ENCODE assay signal across 16 cellular contexts in genomic region chr16:55539488-55539887, GRCh38.
"Had no signal": no experiment of that assay in that cellular context is flagged by ENCODE, and none has a peak within 500 bp of the region (broad histone marks: within the 10 kb centered on the region; RNA-seq: fewer than 3 reads in every experiment).

No MANE protein-coding gene starts in this region.

- H3K4me1 ChIP-seq: upper lobe of left lung had no signal

- H3K9me3 Mint-ChIP-seq: activated naive CD8-positive, alpha-beta T cell treated with anti-CD3 and anti-CD28 coated beads for 36 hours; activated T-cell treated with anti-CD3 and anti-CD28 coated beads, Interleukin-2, amount 50 U/mL, for 4 hours; stimulated activated memory B cell treated with anti-CD40 and anti-IgM and Interleukin-4, amounts not matched to agents 10 μg/mL and 1 μg/mL and 100 μg/mL, for 72 hours had no signal

- DNase-seq: activated CD4-positive, alpha-beta T cell treated with anti-CD3 and anti-CD28 coated beads, Interleukin-2, amount 50 U/mL, for 48 hours; activated CD4-positive, CD25-positive, alpha-beta regulatory T cell treated with anti-CD3 and anti-CD28 coated beads, Interleukin-2, amount 50 U/mL, for 72 hours; activated CD8-positive, alpha-beta memory T cell treated with anti-CD3 and anti-CD28 coated beads, Interleukin-2, amount 10 ng/mL, durations not matched to agents 7 days and 5 days; activated gamma-delta T cell treated with Interleukin-2 at 50 U/mL for 16 hours; activated naive CD8-positive, alpha-beta T cell treated with anti-CD3 and anti-CD28 coated beads for 36 hours; activated T-cell treated with anti-CD3 and anti-CD28 coated beads, Interleukin-2, amount 50 U/mL, for 4 hours; aorta; foreskin keratinocyte; islet precursor cell; pancreas; small intestine; T-helper 2 cell; upper lobe of left lung had no signal

- H3K36me3 Mint-ChIP-seq: activated CD8-positive, alpha-beta memory T cell treated with anti-CD3 and anti-CD28 coated beads, Interleukin-2, amount 10 ng/mL, durations not matched to agents 7 days and 5 days; activated naive CD8-positive, alpha-beta T cell treated with anti-CD3 and anti-CD28 coated beads for 36 hours; stimulated activated memory B cell treated with anti-CD40 and anti-IgM and Interleukin-4, amounts not matched to agents 10 μg/mL and 1 μg/mL and 100 μg/mL, for 72 hours had no signal

- FAIRE-seq: endothelial cell of umbilical vein, pancreas, small intestine had no signal

- H3K36me3 ChIP-seq: pancreas, upper lobe of left lung had no signal

- H3K27ac ChIP-seq: foreskin keratinocyte, pancreas had no signal

- ATAC-seq: activated CD8-positive, alpha-beta memory T cell treated with anti-CD3 and anti-CD28 coated beads, Interleukin-2, amount 10 ng/mL, durations not matched to agents 7 days and 5 days; activated T-cell treated with anti-CD3 and anti-CD28 coated beads, Interleukin-2, amount 50 U/mL, for 4 hours; foreskin keratinocyte; left lobe of liver; stimulated activated memory B cell treated with anti-CD40 and anti-IgM and Interleukin-4, amounts not matched to agents 10 μg/mL and 1 μg/mL and 100 μg/mL, for 72 hours had no signal

- H3K4me3 ChIP-seq: pancreas, upper lobe of left lung had no signal

- H3K27ac Mint-ChIP-seq: activated CD8-positive, alpha-beta memory T cell treated with anti-CD3 and anti-CD28 coated beads, Interleukin-2, amount 10 ng/mL, durations not matched to agents 7 days and 5 days; activated naive CD8-positive, alpha-beta T cell treated with anti-CD3 and anti-CD28 coated beads for 36 hours; stimulated activated memory B cell treated with anti-CD40 and anti-IgM and Interleukin-4, amounts not matched to agents 10 μg/mL and 1 μg/mL and 100 μg/mL, for 72 hours had no signal

- H3K9me3 ChIP-seq: pancreas, upper lobe of left lung had no signal

- H3K4me3 Mint-ChIP-seq: activated CD8-positive, alpha-beta memory T cell treated with anti-CD3 and anti-CD28 coated beads, Interleukin-2, amount 10 ng/mL, durations not matched to agents 7 days and 5 days; activated naive CD8-positive, alpha-beta T cell treated with anti-CD3 and anti-CD28 coated beads for 36 hours; activated T-cell treated with anti-CD3 and anti-CD28 coated beads, Interleukin-2, amount 50 U/mL, for 4 hours; stimulated activated memory B cell treated with anti-CD40 and anti-IgM and Interleukin-4, amounts not matched to agents 10 μg/mL and 1 μg/mL and 100 μg/mL, for 72 hours had no signal

- H3K27me3 ChIP-seq: foreskin keratinocyte, pancreas, upper lobe of left lung had no signal

- H3K27me3 Mint-ChIP-seq: activated naive CD8-positive, alpha-beta T cell treated with anti-CD3 and anti-CD28 coated beads for 36 hours; stimulated activated memory B cell treated with anti-CD40 and anti-IgM and Interleukin-4, amounts not matched to agents 10 μg/mL and 1 μg/mL and 100 μg/mL, for 72 hours had no signal

- H3K4me1 Mint-ChIP-seq: activated CD8-positive, alpha-beta memory T cell treated with anti-CD3 and anti-CD28 coated beads, Interleukin-2, amount 10 ng/mL, durations not matched to agents 7 days and 5 days; activated naive CD8-positive, alpha-beta T cell treated with anti-CD3 and anti-CD28 coated beads for 36 hours; stimulated activated memory B cell treated with anti-CD40 and anti-IgM and Interleukin-4, amounts not matched to agents 10 μg/mL and 1 μg/mL and 100 μg/mL, for 72 hours had no signal
